10 cellular contexts compared by ENCODE assay signal in the genomic region with DNA sequence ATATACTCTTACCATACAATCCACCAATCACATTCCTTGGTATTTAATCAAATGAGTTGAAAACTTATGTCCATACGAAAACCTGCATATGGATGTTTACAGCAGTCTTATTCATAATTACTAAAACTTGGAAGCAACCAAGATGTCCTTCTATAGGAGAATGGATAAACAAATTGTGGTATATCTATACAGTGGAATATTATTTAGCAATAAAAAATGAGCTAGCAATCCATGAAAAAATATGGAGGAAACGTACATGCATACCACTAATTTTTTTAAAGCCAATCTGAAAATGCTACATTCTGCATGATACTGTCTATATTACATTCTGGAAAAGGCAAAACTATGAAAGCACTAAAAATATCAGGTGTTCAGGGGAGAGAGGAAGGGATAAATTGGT.
"Had no signal": no experiment of that assay in that cellular context is flagged by ENCODE, and none has a peak within 500 bp of the region (broad histone marks: within the 10 kb centered on the region; RNA-seq: fewer than 3 reads in every experiment).

No MANE protein-coding gene starts in this region.

- H3K4me1 ChIP-seq: HAP-1 had no signal

- ATAC-seq: GM23338, HCT116 had no signal

- H3K36me3 ChIP-seq: HAP-1 had no signal

- FAIRE-seq: H1 had no signal

- H3K27ac ChIP-seq: GM23248 had no signal

- H3K4me2 ChIP-seq: GM23338 had no signal

- H2AFZ ChIP-seq: GM23248, GM23338 had no signal

- H3K9me3 ChIP-seq: HAP-1 had no signal

- DNase-seq: GM23248, GOT3, H7, H9, HCEC 1CT, HFFc6 had no signal

- H3K9ac ChIP-seq: GM23248 had no signal

- H3K4me3 ChIP-seq: GM23248, GM23338, HAP-1 had no signal
